In genomic region chr3:46408853-46409252, GRCh38 we compare ENCODE assay signal across 1 cellular context.
TF ChIP-seq lines count a peak whose summit lies in the region.

No MANE protein-coding gene starts in this region.

TF ChIP-seq in H1, 55 proteins besides CTCF, POLR2A, EP300 and RAD21:
- no peak for TF ChIP-seq PHF8 (conservative IDR thresholded peaks at IDR 0.05; ENCODE audit: low read depth, low read length)
